Comparison of ENCODE assay signal across 1 cellular context in the genomic region with DNA sequence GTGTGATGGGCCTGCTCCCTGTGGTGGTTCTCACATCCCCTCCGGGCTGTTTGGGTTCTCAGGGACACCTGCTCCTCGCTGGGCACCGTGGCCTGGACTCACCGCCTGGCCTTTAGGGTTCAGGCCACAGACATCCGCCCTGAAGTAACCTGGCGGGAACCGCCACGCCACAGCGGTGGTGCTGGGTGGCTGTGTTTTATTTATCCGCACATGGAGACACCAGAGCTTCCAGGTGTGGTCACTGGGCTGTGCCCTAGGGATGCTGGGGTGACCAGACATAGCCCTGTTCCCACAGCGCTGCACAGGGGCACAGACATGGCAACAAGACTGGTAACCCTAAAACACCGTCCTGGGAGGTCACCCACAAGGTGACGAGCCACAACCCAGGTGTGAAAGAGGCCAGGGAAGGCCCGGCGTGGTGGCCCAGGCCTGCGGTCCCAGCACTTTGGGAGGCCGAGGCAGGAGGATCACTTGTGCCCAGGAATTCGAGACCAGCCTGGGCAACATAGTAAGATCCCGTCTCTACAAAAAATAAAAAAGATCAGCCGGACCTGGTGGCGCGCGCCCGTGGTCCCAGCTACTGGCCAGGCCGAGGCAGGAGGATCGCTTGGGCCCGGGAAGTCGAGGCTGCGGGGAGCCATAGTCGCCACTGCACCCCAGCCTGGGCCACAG.
TF ChIP-seq lines count a peak whose summit lies in the region.

No MANE protein-coding gene starts in this region.

TF ChIP-seq in H1, 55 proteins besides CTCF, POLR2A, EP300 and RAD21:
- TF ChIP-seq HDAC6 (IDR thresholded peaks at IDR 0.05; ENCODE audit: low read depth, low read length) = no peak
- no peak for TF ChIP-seq POLR2AphosphoS5 (IDR thresholded peaks at IDR 0.05; ENCODE audit: low read depth, low read length)
- no peak for TF ChIP-seq RNF2 (IDR thresholded peaks at IDR 0.05; ENCODE audit: borderline replicate concordance, low read depth, low read length, missing control alignments, poor library complexity, severe bottlenecking)
- no peak for TF ChIP-seq POU5F1 (IDR thresholded peaks at IDR 0.05; ENCODE audit: low read depth, low read length)
- TF ChIP-seq TCF12 (IDR thresholded peaks at IDR 0.05; ENCODE audit: low read depth, low read length) = no peak
- TF ChIP-seq JUN (IDR thresholded peaks at IDR 0.05; ENCODE audit: low read depth, low read length) = no peak
- no peak for TF ChIP-seq BACH1 (IDR thresholded peaks at IDR 0.05; ENCODE audit: low read length)
